In genomic region chr1:192801451-192801850, GRCh38 we compare ENCODE assay signal across 25 cellular contexts. TPM values are rescaled to one million over a fixed set of nuclear protein-coding genes. Genes with fewer than 3 reads are reported as not detected.
DNase-seq lines count a peak whose midpoint lies in the region; ATAC-seq and TF ChIP-seq lines count a peak whose summit lies in the region.
"Had no signal": no experiment of that assay in that cellular context is flagged by ENCODE, and none has a peak within 500 bp of the region (broad histone marks: within the 10 kb centered on the region; RNA-seq: fewer than 3 reads in every experiment).

No MANE protein-coding gene starts in this region.

- H3K4me3 ChIP-seq in OCI-LY1 (ENCODE audit: low read depth, low read length, poor library complexity, severe bottlenecking) (no peak overlapping the region), mesenchymal stem cell (ENCODE audit: insufficient read depth in 1 of 2, low read depth in 1 of 2, low read length in 2 of 2) (no peak overlapping the region), uterus (no peak overlapping the region), upper lobe of right lung (no peak overlapping the region)

- H2BK5ac ChIP-seq in mesenchymal stem cell (ENCODE audit: low read depth, low read length, poor library complexity, severe bottlenecking): no peak overlapping the region

- no peak overlapping the region for H3K23ac ChIP-seq in mesenchymal stem cell (ENCODE audit: low read length in 2 of 2)

- no peak for TF ChIP-seq CTCF in OCI-LY1 (IDR thresholded peaks at IDR 0.05; ENCODE audit: low read length)
- TF ChIP-seq CTCF in uterus (IDR thresholded peaks at IDR 0.05): no peak
- TF ChIP-seq CTCF in GM10266 (IDR thresholded peaks at IDR 0.05; ENCODE audit: control insufficient read depth, insufficient read depth, low read depth, missing control alignments): no peak
- TF ChIP-seq CTCF in upper lobe of right lung (IDR thresholded peaks at IDR 0.05): no peak

- no peaks in the 10 kb centered on the region for H3K79me1 ChIP-seq in mesenchymal stem cell (replicated peaks; ENCODE audit: low read length, poor library complexity, severe bottlenecking)

- WGBS in mesenchymal stem cell: 100% methylated on average over 1 of the region's 2 CpGs

- H3K18ac ChIP-seq in mesenchymal stem cell (ENCODE audit: low read depth in 1 of 2, low read length in 2 of 2): no peak overlapping the region

- H4K8ac ChIP-seq in mesenchymal stem cell (ENCODE audit: low read length): no peak overlapping the region

- no peak overlapping the region for H2BK120ac ChIP-seq in mesenchymal stem cell (ENCODE audit: low read depth, low read length)

- H3K14ac ChIP-seq in mesenchymal stem cell (ENCODE audit: low read length in 2 of 2): no peak overlapping the region

- intact Hi-C loops in uterus (cut with DNase I; ENCODE audit: low total_unique reads) (no loop called here), upper lobe of right lung (cut with DNase I) (no loop called here)

- no peaks in the 10 kb centered on the region for H3K9me2 ChIP-seq in OCI-LY1 (ENCODE audit: low read depth, low read length)
- H3K9me2 ChIP-seq: SK-N-SH had no signal

- no peak for ATAC-seq in upper lobe of right lung

- H2BK15ac ChIP-seq in mesenchymal stem cell (ENCODE audit: low read depth, poor library complexity, severe bottlenecking): no peak overlapping the region

- H3F3A ChIP-seq in OCI-LY1 (ENCODE audit: insufficient read depth, low read length): peaks cover 3% of the 10 kb centered on the region

- H2AK5ac ChIP-seq in mesenchymal stem cell (ENCODE audit: low read length, severe bottlenecking): no peak overlapping the region

- H3K27ac ChIP-seq in OCI-LY1 (ENCODE audit: low read depth, low read length, poor library complexity, severe bottlenecking) (no peak overlapping the region), mesenchymal stem cell (ENCODE audit: low read length, poor library complexity, severe bottlenecking) (no peak overlapping the region), uterus (peak overlapping the region; percentile 69 to 91), upper lobe of right lung (no peak overlapping the region)

- H3K4ac ChIP-seq in mesenchymal stem cell (ENCODE audit: low read depth in 1 of 2, low read length in 2 of 2): no peak overlapping the region

- no peak overlapping the region for H3K9ac ChIP-seq in OCI-LY1 (ENCODE audit: low read length)
- peak overlapping the region; percentile 66 for H3K9ac ChIP-seq in mesenchymal stem cell (ENCODE audit: low read length)
- H3K9ac ChIP-seq: SK-N-SH had no signal

- H3K4me2 ChIP-seq in OCI-LY1 (ENCODE audit: low read length) (no peak overlapping the region), mesenchymal stem cell (ENCODE audit: low read length, poor library complexity, severe bottlenecking) (no peak overlapping the region)
- H3K4me2 ChIP-seq: SK-N-SH had no signal

- H3K4me1 ChIP-seq in OCI-LY1 (ENCODE audit: insufficient read depth, low read length, severe bottlenecking) (peaks cover 7% of the 10 kb centered on the region), mesenchymal stem cell (ENCODE audit: control insufficient read depth, insufficient read depth, low read depth, low read length) (no peaks in the 10 kb centered on the region), uterus (peaks cover 0 to 12% of the 10 kb centered on the region in 2 donors), upper lobe of right lung (peaks cover 11% of the 10 kb centered on the region)
- H3K4me1 ChIP-seq: Caco-2 had no signal

- H3K36me3 ChIP-seq in OCI-LY1 (ENCODE audit: insufficient read depth, low read length): no peaks in the 10 kb centered on the region
- H3K36me3 ChIP-seq in mesenchymal stem cell (ENCODE audit: control insufficient read depth in 1 of 2, insufficient read depth in 2 of 2, low read depth in 1 of 2, low read length in 2 of 2): no peaks in the 10 kb centered on the region
- H3K36me3 ChIP-seq in uterus: no peaks in the 10 kb centered on the region
- H3K36me3 ChIP-seq in upper lobe of right lung: no peaks in the 10 kb centered on the region
- H3K36me3 ChIP-seq: BE2C had no signal

- H4K20me1 ChIP-seq in OCI-LY1 (ENCODE audit: insufficient read depth, low read length): no peaks in the 10 kb centered on the region

- H3K27me3 ChIP-seq in OCI-LY1 (ENCODE audit: insufficient read depth, low read length): no peaks in the 10 kb centered on the region
- no peaks in the 10 kb centered on the region for H3K27me3 ChIP-seq in mesenchymal stem cell (ENCODE audit: control insufficient read depth in 1 of 2, insufficient read depth in 1 of 2, low read length in 2 of 2)
- no peaks in the 10 kb centered on the region for H3K27me3 ChIP-seq in uterus
- no peaks in the 10 kb centered on the region for H3K27me3 ChIP-seq in upper lobe of right lung
- H3K27me3 ChIP-seq: BE2C had no signal

- H3K79me2 ChIP-seq in OCI-LY1 (ENCODE audit: insufficient read depth, low read length): no peaks in the 10 kb centered on the region

- H2AFZ ChIP-seq in OCI-LY1 (ENCODE audit: low read length): 0 out of 2 replicates have a peak overlapping the region, but pooled peaks have one; percentile 38
- H2AFZ ChIP-seq in mesenchymal stem cell (ENCODE audit: low read depth, low read length): no peak overlapping the region

- H3K9me3 ChIP-seq in OCI-LY1 (ENCODE audit: low read length) (no peaks in the 10 kb centered on the region), mesenchymal stem cell (ENCODE audit: control insufficient read depth, low read length) (no peaks in the 10 kb centered on the region), uterus (no peaks in the 10 kb centered on the region), upper lobe of right lung (no peaks in the 10 kb centered on the region)
- H3K9me3 ChIP-seq: BE2C, Caco-2, SK-N-SH had no signal

- TF ChIP-seq POLR2A in uterus (IDR thresholded peaks at IDR 0.05): no peak

- peak; percentile 29 for DNase-seq in GM03348 (ENCODE audit: low spot score)
- no peak for DNase-seq in mesenchymal stem cell
- no peak for DNase-seq in uterus
- no peak for DNase-seq in GM10266 (ENCODE audit: extremely low spot score)
- DNase-seq in NCI-H2227 (lab: John Stamatoyannopoulos, UW; ENCODE audit: unreplicated experiment): no peak
- DNase-seq in upper lobe of right lung: no peak
- DNase-seq: BE2C; Caco-2; CD4-positive, CD25-positive, alpha-beta regulatory T cell; DMS153; EL; H7; Kasumi-1; NCI-H1092 treated with DMSO at 0.1 percent for 48 hours; NCI-H146; NCI-H2081; NCI-H2171 treated with DMSO at 0.1 percent for 48 hours; NCI-H510A; NCI-H748 treated with DMSO at 0.1 percent for 48 hours; NK-92 treated with Interleukin-12 subunit alpha and Interleukin-12 subunit beta, amount 100 ng/mL, for 24 hours; OCI-M1; RPMI8226; SHP77 treated with DMSO at 0.1 percent for 48 hours; SK-N-SH had no signal

- no peak overlapping the region for H4K91ac ChIP-seq in mesenchymal stem cell (ENCODE audit: low read length)

- no peak overlapping the region for H2BK12ac ChIP-seq in mesenchymal stem cell (ENCODE audit: low read length in 2 of 2)

RNA-seq across cellular contexts. Expression of gene RGS2, which starts 7.4 kb away (rescaled TPM):
- polyA plus RNA-seq in mesenchymal stem cell (2013, experiment 1 of 2): 71.9 TPM
- polyA plus RNA-seq in mesenchymal stem cell (2013, experiment 2 of 2): 72.5 TPM
- total RNA-seq in uterus (100 to 1,000 TPM; 103 to 164 (median 134) TPM), upper lobe of right lung (49.0 TPM)

Comparison
In these comparisons a context has a peak if more than half of its experiments do, and no peak if none do; other contexts are left out.
1. H3K27ac ChIP-seq: peak in uterus (2 of 2); none in OCI-LY1 (single experiment), mesenchymal stem cell (single experiment) and upper lobe of right lung (single experiment).